Comparison of ENCODE assay signal across 9 cellular contexts in the genomic region with DNA sequence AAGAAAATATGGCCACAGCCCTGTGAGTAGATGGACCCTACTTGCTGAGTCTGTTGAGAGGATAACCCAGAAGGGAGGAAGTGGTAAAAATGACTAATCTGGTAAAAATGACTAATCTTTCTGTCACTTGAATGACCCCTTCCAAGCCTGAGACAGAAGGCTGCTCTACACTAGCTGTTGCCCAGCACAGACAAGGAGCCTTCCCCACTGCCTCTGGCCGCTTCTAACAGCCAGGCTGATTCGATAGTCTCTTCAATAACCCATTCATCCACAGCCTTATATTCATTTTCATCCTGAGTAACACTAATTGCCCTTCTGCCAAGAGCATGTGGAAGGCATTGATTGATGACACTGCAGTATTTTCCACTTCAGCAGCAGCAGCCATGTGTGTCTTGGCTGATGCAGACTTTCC. TPM values are rescaled to one million over a fixed set of nuclear protein-coding genes. Genes with fewer than 3 reads are reported as not detected.
A peak's percentile ranks its signal among the peaks of the same experiment; 100 is the strongest.
DNase-seq lines count a peak whose midpoint lies in the region; ATAC-seq, FAIRE-seq and TF ChIP-seq lines count a peak whose summit lies in the region.
"Had no signal": no experiment of that assay in that cellular context is flagged by ENCODE, and none has a peak within 500 bp of the region (broad histone marks: within the 10 kb centered on the region; RNA-seq: fewer than 3 reads in every experiment).

No MANE protein-coding gene starts in this region.

- H3K27me3 ChIP-seq in GM23338 (ENCODE audit: insufficient read depth) = no peaks in the 10 kb centered on the region
- no peaks in the 10 kb centered on the region for H3K27me3 ChIP-seq in MM.1S (replicated peaks; ENCODE audit: insufficient read depth, low read length)

- H4K20me1 ChIP-seq in GM23338 (replicated peaks; ENCODE audit: insufficient read depth) = no peaks in the 10 kb centered on the region
- H4K20me1 ChIP-seq in MM.1S (ENCODE audit: insufficient read depth, low read length) = no peaks in the 10 kb centered on the region

- TF ChIP-seq POLR2A in GM18505 (IDR thresholded peaks at IDR 0.05; ENCODE audit: borderline replicate concordance, extremely low read depth, insufficient read depth, insufficient read length) = no peak

- in situ Hi-C loops in KBM-7 (cut with MboI; ENCODE audit: low pct_unique_long_range_greater_than_20kb, low sequenced_read_pairs) = no loop called here

- peaks cover 48% of the 10 kb centered on the region for H3K4me1 Mint-ChIP-seq in GM23338

- H3K9ac ChIP-seq in MM.1S (ENCODE audit: low read length) = no peak overlapping the region
- H3K9ac ChIP-seq: parathyroid adenoma had no signal

- H3K4me1 ChIP-seq in GM23338 (ENCODE audit: insufficient read depth) (peaks cover 18% of the 10 kb centered on the region), MM.1S (ENCODE audit: low read length) (no peaks in the 10 kb centered on the region)
- H3K4me1 ChIP-seq: parathyroid adenoma had no signal

- peak; percentile 92 for ATAC-seq in GM18505 (IDR thresholded peaks at IDR 0.05; ENCODE audit: unreplicated experiment)
- ATAC-seq in GM23338 = no peak; the same call in 2 of the 3 replicates

- no peaks in the 10 kb centered on the region for H3K9me2 ChIP-seq in GM23338 (ENCODE audit: insufficient read depth)
- H3K9me2 ChIP-seq in MM.1S (replicated peaks; ENCODE audit: insufficient read depth, low read length) = no peaks in the 10 kb centered on the region

- H3K9me3 ChIP-seq in MM.1S (replicated peaks; ENCODE audit: insufficient read depth, low read length) = no peaks in the 10 kb centered on the region

- H3K27ac ChIP-seq in GM23338 (ENCODE audit: low read depth) (peak overlapping the region; percentile 98), MM.1S (ENCODE audit: low read length) (no peak overlapping the region)
- H3K27ac ChIP-seq: parathyroid adenoma had no signal

- intact Hi-C loops in posterior vena cava (cut with DNase I) = no loop called here

- no peaks in the 10 kb centered on the region for H3K36me3 ChIP-seq in GM23338 (ENCODE audit: insufficient read depth)
- no peaks in the 10 kb centered on the region for H3K36me3 ChIP-seq in MM.1S (replicated peaks; ENCODE audit: insufficient read depth, low read length)

- H2AFZ ChIP-seq in GM23338 (no peak overlapping the region), MM.1S (ENCODE audit: low read length) (no peak overlapping the region)
- H2AFZ ChIP-seq: parathyroid adenoma had no signal

- H3K9me3 Mint-ChIP-seq in GM23338 = peaks cover 7% of the 10 kb centered on the region; the same call in 2 of the 3 replicates

- H3K4me3 ChIP-seq in GM23338 (no peak overlapping the region), choroid plexus epithelial cell (ENCODE audit: low read depth, low read length) (no peak overlapping the region), MM.1S (ENCODE audit: low read length) (no peak overlapping the region)

- no peak overlapping the region for H3K27ac Mint-ChIP-seq in GM23338

- peaks cover 5% of the 10 kb centered on the region for H3K27me3 Mint-ChIP-seq in GM23338 (ENCODE audit: insufficient read depth, low read depth, poor library complexity)

- H3F3A ChIP-seq in GM23338 (replicated peaks; ENCODE audit: low read depth) (peaks cover 4% of the 10 kb centered on the region; the same call in 1 of the 2 replicates), MM.1S (ENCODE audit: insufficient read depth, low read length) (no peaks in the 10 kb centered on the region)

- peaks cover 6% of the 10 kb centered on the region for H3K36me3 Mint-ChIP-seq in GM23338 (ENCODE audit: low read depth)

- no peak overlapping the region for H3K4me3 Mint-ChIP-seq in GM23338

- DNase-seq in GM23338 (ENCODE audit: low spot score) (no peak), KBM-7 (peak; percentile 2), choroid plexus epithelial cell (ENCODE audit: low read depth) (peak; percentile 70), urothelium cell line (ENCODE audit: low spot score) (peak; percentile 48), D341Med (ENCODE audit: low spot score) (no peak), MM.1S (no peak), posterior vena cava (ENCODE audit: low spot score) (no peak)

- FAIRE-seq in urothelium cell line (lab: Jason Lieb, UNC) = no peak

- H3K4me2 ChIP-seq in GM23338 = 0 out of 2 replicates have a peak overlapping the region, but pooled peaks have one; percentile 21
- no peak overlapping the region for H3K4me2 ChIP-seq in MM.1S (ENCODE audit: low read depth, low read length)

- TF ChIP-seq CTCF in GM23338 (conservative IDR thresholded peaks at IDR 0.05; ENCODE audit: low read depth in 2 of 2) (no peak), choroid plexus epithelial cell (conservative IDR thresholded peaks at IDR 0.05; ENCODE audit: low read depth, low read length) (no peak), MM.1S (IDR thresholded peaks at IDR 0.05; ENCODE audit: low read length) (no peak)

- H3K79me2 ChIP-seq in GM23338 (replicated peaks; ENCODE audit: insufficient read depth) = no peaks in the 10 kb centered on the region
- no peaks in the 10 kb centered on the region for H3K79me2 ChIP-seq in MM.1S (ENCODE audit: low read length)
- H3K79me2 ChIP-seq: parathyroid adenoma had no signal

TF ChIP-seq in GM23338, 12 proteins besides CTCF, POLR2A, EP300 and RAD21:
- no peak for TF ChIP-seq POLR2AphosphoS5 (IDR thresholded peaks at IDR 0.05; ENCODE audit: low read depth)

RNA-seq across cellular contexts. Expression of gene MAGEB17, which starts 18.4 kb away (rescaled TPM):
- total RNA-seq in GM23338 (2014; rRNA removed; shearing (Covaris generic)) = 0.14 and 2.2 TPM in 2 replicates
- polyA plus RNA-seq in GM23338 (2016; fragmentation: Nextera tagmentation; extraction: Ambion mirVana) = 0.42 and 0.56 TPM in 2 replicates
- total RNA-seq in posterior vena cava = not detected

Comparison
In these comparisons a context has a peak if more than half of its experiments do, and no peak if none do; other contexts are left out.
1. DNase-seq: peak in KBM-7 (single experiment), choroid plexus epithelial cell (single experiment) and urothelium cell line (single experiment); none in GM23338 (single experiment), D341Med (single experiment), MM.1S (single experiment) and posterior vena cava (single experiment).